22 cellular contexts compared by ENCODE assay signal in genomic region chr2:130765464-130765863, GRCh38. TPM values are rescaled to one million over a fixed set of nuclear protein-coding genes. Genes with fewer than 3 reads are reported as not detected.
DNase-seq lines count a peak whose midpoint lies in the region; ATAC-seq, FAIRE-seq and TF ChIP-seq lines count a peak whose summit lies in the region.
"Had no signal": no experiment of that assay in that cellular context is flagged by ENCODE, and none has a peak within 500 bp of the region (broad histone marks: within the 10 kb centered on the region; RNA-seq: fewer than 3 reads in every experiment).

No MANE protein-coding gene starts in this region.

- peak; percentile 23 for DNase-seq in right atrium auricular region (ENCODE audit: low spot score)
- no peak for DNase-seq in Right ventricle myocardium inferior (ENCODE audit: missing footprints)
- DNase-seq in kidney = peak; percentile 35
- peak; percentile 53 for DNase-seq in osteocyte (ENCODE audit: extremely low spot score, unreplicated experiment)
- DNase-seq in thyroid gland = no peak
- DNase-seq in NCI-H2081 (lab: John Stamatoyannopoulos, UW) = no peak
- no peak for DNase-seq in kidney tubule cell (ENCODE audit: low spot score)
- DNase-seq: 8988T; CD4-positive, alpha-beta memory T cell; DMS153; DMS79; GDM1; GM23248; HCEC 1CT had no signal

- H3K9me3 ChIP-seq in right atrium auricular region (no peaks in the 10 kb centered on the region), kidney (ENCODE audit: control insufficient read depth in 1 of 2, low read length in 2 of 2) (no peaks in the 10 kb centered on the region), thyroid gland (no peaks in the 10 kb centered on the region)
- H3K9me3 ChIP-seq: BLaER1 had no signal

- TF ChIP-seq CTCF in right atrium auricular region (IDR thresholded peaks at IDR 0.05) = no peak
- TF ChIP-seq CTCF in kidney (IDR thresholded peaks at IDR 0.05; ENCODE audit: borderline replicate concordance, extremely low read depth, insufficient read depth) = no peak
- no peak for TF ChIP-seq CTCF in osteocyte (IDR thresholded peaks at IDR 0.05)
- no peak for TF ChIP-seq CTCF in thyroid gland (IDR thresholded peaks at IDR 0.05)

- no peaks in the 10 kb centered on the region for H3K27me3 ChIP-seq in right atrium auricular region
- H3K27me3 ChIP-seq in thyroid gland = no peaks in the 10 kb centered on the region
- H3K27me3 ChIP-seq: BLaER1 had no signal

- no peak for FAIRE-seq in kidney (lab: Jason Lieb, UNC)
- FAIRE-seq: GM19239, H54 had no signal

- H3K4me3 ChIP-seq in right atrium auricular region (no peak overlapping the region), kidney (ENCODE audit: low read length in 2 of 2) (no peak overlapping the region), thyroid gland (replicated peaks in 1 of 3) (no peak overlapping the region)
- H3K4me3 ChIP-seq: BLaER1, GM23248 had no signal

- H3K27ac Mint-ChIP-seq in osteocyte (ENCODE audit: unreplicated experiment) = no peak overlapping the region
- H3K27ac Mint-ChIP-seq: CD14-positive monocyte; CD4-positive, alpha-beta memory T cell had no signal

- intact Hi-C loops in Right ventricle myocardium inferior (cut with DNase I) (no loop called here), kidney (cut with DNase I) (no loop called here), thyroid gland (cut with DNase I) (no loop called here)

- H3K4me1 Mint-ChIP-seq in osteocyte (ENCODE audit: unreplicated experiment) = no peaks in the 10 kb centered on the region
- H3K4me1 Mint-ChIP-seq: CD14-positive monocyte; CD4-positive, alpha-beta memory T cell had no signal

- no peaks in the 10 kb centered on the region for H3K27me3 Mint-ChIP-seq in osteocyte (ENCODE audit: unreplicated experiment)

- H3K9ac ChIP-seq in kidney (ENCODE audit: low read length in 2 of 2) = no peak overlapping the region
- H3K9ac ChIP-seq: BLaER1, GM23248 had no signal

- H3K36me3 Mint-ChIP-seq in osteocyte (ENCODE audit: unreplicated experiment) = no peaks in the 10 kb centered on the region
- H3K36me3 Mint-ChIP-seq: CD14-positive monocyte; CD4-positive, alpha-beta memory T cell had no signal

- no peak for TF ChIP-seq POLR2A in thyroid gland (IDR thresholded peaks at IDR 0.05)

- ATAC-seq in Right ventricle myocardium inferior = no peak

- H3K27ac ChIP-seq in right atrium auricular region = no peak overlapping the region
- H3K27ac ChIP-seq in kidney (ENCODE audit: low read depth in 2 of 2, low read length in 2 of 2) = no peak overlapping the region
- H3K27ac ChIP-seq in thyroid gland = no peak overlapping the region
- H3K27ac ChIP-seq: BLaER1, GM23248 had no signal

- no peak overlapping the region for H3K4me3 Mint-ChIP-seq in osteocyte (ENCODE audit: unreplicated experiment)
- H3K4me3 Mint-ChIP-seq: CD14-positive monocyte; CD4-positive, alpha-beta memory T cell had no signal

- H3K36me3 ChIP-seq in right atrium auricular region (no peaks in the 10 kb centered on the region), kidney (ENCODE audit: control insufficient read depth in 1 of 2, insufficient read depth in 2 of 2, low read length in 2 of 2) (no peaks in the 10 kb centered on the region), thyroid gland (no peaks in the 10 kb centered on the region)
- H3K36me3 ChIP-seq: BLaER1 had no signal

- H3K4me1 ChIP-seq in right atrium auricular region (no peaks in the 10 kb centered on the region), kidney (ENCODE audit: control insufficient read depth in 1 of 2, insufficient read depth in 1 of 2, low read depth in 1 of 2, low read length in 2 of 2) (no peaks in the 10 kb centered on the region), thyroid gland (no peaks in the 10 kb centered on the region)
- H3K4me1 ChIP-seq: BLaER1 had no signal

- no peaks in the 10 kb centered on the region for H3K9me3 Mint-ChIP-seq in osteocyte (ENCODE audit: unreplicated experiment)
- H3K9me3 Mint-ChIP-seq: CD14-positive monocyte had no signal

- 86 to 87% methylated on average over 6 of the region's 6 CpGs for WGBS in thyroid gland, 2 donors

RNA-seq across cellular contexts. Expression of gene AMER3, which starts 10.1 kb away (rescaled TPM):
- total RNA-seq in right atrium auricular region = not detected
- total RNA-seq in Right ventricle myocardium inferior = not detected
- not detected for total RNA-seq in kidney
- not detected for polyA plus RNA-seq in kidney (ENCODE audit: insufficient read depth, low read depth, low replicate concordance)
- total RNA-seq in osteocyte = not detected in 2 replicates
- under 1 TPM in 1 of 4 donors, not detected in 3; 0.08 TPM for total RNA-seq in thyroid gland
- total RNA-seq: A673; CD4-positive, alpha-beta memory T cell; Daoy; GM23248; HT-29 had no signal
- polyA plus RNA-seq: AG04450; CD14-positive monocyte; CD4-positive, alpha-beta memory T cell; GM23248 had no signal

RNA-seq across cellular contexts. Expression of gene GPR148, which starts 36.6 kb away (rescaled TPM):
- total RNA-seq in right atrium auricular region (not detected), Right ventricle myocardium inferior (not detected), kidney (not detected), osteocyte (not detected in 2 replicates), thyroid gland (not detected)
- not detected for polyA plus RNA-seq in kidney (ENCODE audit: insufficient read depth, low read depth, low replicate concordance)
- total RNA-seq: A673; CD4-positive, alpha-beta memory T cell; Daoy; GM23248; HT-29 had no signal
- polyA plus RNA-seq: AG04450; CD14-positive monocyte; CD4-positive, alpha-beta memory T cell; GM23248 had no signal

Comparison
In these comparisons a context has a peak if more than half of its experiments do, and no peak if none do; other contexts are left out.
1. DNase-seq: peak in right atrium auricular region (single experiment), kidney (single experiment) and osteocyte (single experiment); none in Right ventricle myocardium inferior (single experiment), thyroid gland (0 of 2), NCI-H2081 (0 of 2) and kidney tubule cell (single experiment).